In genomic region chr10:73537709-73538108, GRCh38 we compare ENCODE assay signal across 1 cellular context.
TF ChIP-seq lines count a peak whose summit lies in the region.

No MANE protein-coding gene starts in this region.

TF ChIP-seq in GM23338, 12 proteins besides CTCF, POLR2A, EP300 and RAD21 (continued from another document):
- TF ChIP-seq, protein P1, sequence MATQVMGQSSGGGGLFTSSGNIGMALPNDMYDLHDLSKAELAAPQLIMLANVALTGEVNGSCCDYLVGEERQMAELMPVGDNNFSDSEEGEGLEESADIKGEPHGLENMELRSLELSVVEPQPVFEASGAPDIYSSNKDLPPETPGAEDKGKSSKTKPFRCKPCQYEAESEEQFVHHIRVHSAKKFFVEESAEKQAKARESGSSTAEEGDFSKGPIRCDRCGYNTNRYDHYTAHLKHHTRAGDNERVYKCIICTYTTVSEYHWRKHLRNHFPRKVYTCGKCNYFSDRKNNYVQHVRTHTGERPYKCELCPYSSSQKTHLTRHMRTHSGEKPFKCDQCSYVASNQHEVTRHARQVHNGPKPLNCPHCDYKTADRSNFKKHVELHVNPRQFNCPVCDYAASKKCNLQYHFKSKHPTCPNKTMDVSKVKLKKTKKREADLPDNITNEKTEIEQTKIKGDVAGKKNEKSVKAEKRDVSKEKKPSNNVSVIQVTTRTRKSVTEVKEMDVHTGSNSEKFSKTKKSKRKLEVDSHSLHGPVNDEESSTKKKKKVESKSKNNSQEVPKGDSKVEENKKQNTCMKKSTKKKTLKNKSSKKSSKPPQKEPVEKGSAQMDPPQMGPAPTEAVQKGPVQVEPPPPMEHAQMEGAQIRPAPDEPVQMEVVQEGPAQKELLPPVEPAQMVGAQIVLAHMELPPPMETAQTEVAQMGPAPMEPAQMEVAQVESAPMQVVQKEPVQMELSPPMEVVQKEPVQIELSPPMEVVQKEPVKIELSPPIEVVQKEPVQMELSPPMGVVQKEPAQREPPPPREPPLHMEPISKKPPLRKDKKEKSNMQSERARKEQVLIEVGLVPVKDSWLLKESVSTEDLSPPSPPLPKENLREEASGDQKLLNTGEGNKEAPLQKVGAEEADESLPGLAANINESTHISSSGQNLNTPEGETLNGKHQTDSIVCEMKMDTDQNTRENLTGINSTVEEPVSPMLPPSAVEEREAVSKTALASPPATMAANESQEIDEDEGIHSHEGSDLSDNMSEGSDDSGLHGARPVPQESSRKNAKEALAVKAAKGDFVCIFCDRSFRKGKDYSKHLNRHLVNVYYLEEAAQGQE (IDR thresholded peaks at IDR 0.05; ENCODE audit: unreplicated experiment) = no peak
- no peak for TF ChIP-seq NANOG (IDR thresholded peaks at IDR 0.05; ENCODE audit: borderline replicate concordance)
